ENCODE assay signal across 8 cellular contexts in genomic region chr9:133708770-133709611, GRCh38. TPM values are rescaled to one million over a fixed set of nuclear protein-coding genes. Genes with fewer than 3 reads are reported as not detected.
DNase-seq lines count a peak whose midpoint lies in the region; ATAC-seq and TF ChIP-seq lines count a peak whose summit lies in the region.

No MANE protein-coding gene starts in this region.

- no peak overlapping the region for H3K27ac Mint-ChIP-seq in activated T-helper 1 cell treated with anti-CD3 and anti-CD28 coated beads, Interleukin-12 subunit alpha, Interleukin-12 subunit beta, Interleukin-2, Interleukin-4 antibody, amounts not matched to agents 30 ng/mL and 10 ng/mL and 1 ng/mL, durations not matched to agents 14 hours and 24 hours and 36 hours
- H3K27ac Mint-ChIP-seq in activated B cell treated with CpG ODN at 0.5 μM for 24 hours = no peak overlapping the region
- no peak overlapping the region for H3K27ac Mint-ChIP-seq in stimulated activated naive B cell treated with anti-CD40 and anti-IgM and Interleukin-4, amounts not matched to agents 10 μg/mL and 1 μg/mL and 100 μg/mL, for 72 hours

- CTCF ChIA-PET in activated B cell treated with CpG ODN at 0.5 μM for 24 hours (lab: Charles Lee) = no interaction called here

- H3K4me1 Mint-ChIP-seq in activated T-helper 1 cell treated with anti-CD3 and anti-CD28 coated beads, Interleukin-12 subunit alpha, Interleukin-12 subunit beta, Interleukin-2, Interleukin-4 antibody, amounts not matched to agents 30 ng/mL and 10 ng/mL and 1 ng/mL, durations not matched to agents 14 hours and 24 hours and 36 hours (ENCODE audit: low read depth) = peaks cover 5% of the 10 kb centered on the region
- H3K4me1 Mint-ChIP-seq in activated B cell treated with CpG ODN at 0.5 μM for 24 hours = peaks cover 31% of the 10 kb centered on the region
- peaks cover 17 to 23% of the 10 kb centered on the region in 2 donors for H3K4me1 Mint-ChIP-seq in stimulated activated naive B cell treated with anti-CD40 and anti-IgM and Interleukin-4, amounts not matched to agents 10 μg/mL and 1 μg/mL and 100 μg/mL, for 72 hours

- no peak for TF ChIP-seq CTCF in activated B cell treated with CpG ODN at 0.5 μM for 24 hours (IDR thresholded peaks at IDR 0.05)

- no peaks in the 10 kb centered on the region for H3K9me3 Mint-ChIP-seq in activated T-helper 1 cell treated with anti-CD3 and anti-CD28 coated beads, Interleukin-12 subunit alpha, Interleukin-12 subunit beta, Interleukin-2, Interleukin-4 antibody, amounts not matched to agents 30 ng/mL and 10 ng/mL and 1 ng/mL, durations not matched to agents 14 hours and 24 hours and 36 hours
- no peaks in the 10 kb centered on the region for H3K9me3 Mint-ChIP-seq in activated B cell treated with CpG ODN at 0.5 μM for 24 hours
- no peaks in the 10 kb centered on the region for H3K9me3 Mint-ChIP-seq in stimulated activated naive B cell treated with anti-CD40 and anti-IgM and Interleukin-4, amounts not matched to agents 10 μg/mL and 1 μg/mL and 100 μg/mL, for 72 hours

- H3K36me3 Mint-ChIP-seq in activated T-helper 1 cell treated with anti-CD3 and anti-CD28 coated beads, Interleukin-12 subunit alpha, Interleukin-12 subunit beta, Interleukin-2, Interleukin-4 antibody, amounts not matched to agents 30 ng/mL and 10 ng/mL and 1 ng/mL, durations not matched to agents 14 hours and 24 hours and 36 hours (ENCODE audit: low read depth) = no peaks in the 10 kb centered on the region
- H3K36me3 Mint-ChIP-seq in activated B cell treated with CpG ODN at 0.5 μM for 24 hours (ENCODE audit: low read depth) = no peaks in the 10 kb centered on the region
- H3K36me3 Mint-ChIP-seq in stimulated activated naive B cell treated with anti-CD40 and anti-IgM and Interleukin-4, amounts not matched to agents 10 μg/mL and 1 μg/mL and 100 μg/mL, for 72 hours = no peaks in the 10 kb centered on the region

- intact Hi-C loops in activated T-helper 1 cell treated with anti-CD3 and anti-CD28 coated beads, Interleukin-12 subunit alpha, Interleukin-12 subunit beta, Interleukin-2, Interleukin-4 antibody, amounts not matched to agents 30 ng/mL and 10 ng/mL and 1 ng/mL, durations not matched to agents 14 hours and 24 hours and 36 hours (cut with micrococcal nuclease) = no loop called here
- intact Hi-C loops in activated B cell treated with CpG ODN at 0.5 μM for 24 hours (cut with micrococcal nuclease) (loop anchor here (2.0 kb wide), 1 partner anchor 26 kb away; no protein-coding TSS in a partner anchor), left ventricle myocardium superior (cut with micrococcal nuclease) (no loop called here)

- peak; percentile 94 for ATAC-seq in activated B cell treated with CpG ODN at 0.5 μM for 24 hours (ENCODE audit: low read depth)
- ATAC-seq in left ventricle myocardium superior = no peak
- ATAC-seq in stimulated activated naive B cell treated with anti-CD40 and anti-IgM and Interleukin-4, amounts not matched to agents 10 μg/mL and 1 μg/mL and 100 μg/mL, for 72 hours (replicated peaks) = peak; percentile 45 to 65

- DNase-seq in activated T-helper 1 cell treated with Interleukin-2 at 50 U/mL for 16 hours (ENCODE audit: low read depth) (peak; percentile 48), activated B cell treated with CpG ODN at 0.5 μM for 24 hours (peak; percentile 31), left ventricle myocardium superior (peak; percentile 22), NCI-H2081 treated with DMSO at 0.1 percent for 48 hours (lab: John Stamatoyannopoulos, UW) (no peak), HUDEP-2 (lab: John Stamatoyannopoulos, UW; ENCODE audit: unreplicated experiment in 76 of 76) (no peak), SIG-M5 (lab: John Stamatoyannopoulos, UW) (no peak)
- no peak for DNase-seq in activated T-helper 1 cell treated with anti-CD3 and anti-CD28 coated beads, Interleukin-12 subunit alpha, Interleukin-12 subunit beta, Interleukin-2, Interleukin-4 antibody, amounts not matched to agents 30 ng/mL and 10 ng/mL and 1 ng/mL, durations not matched to agents 14 hours and 24 hours and 36 hours (ENCODE audit: low spot score)
- DNase-seq in stimulated activated naive B cell treated with anti-CD40 and anti-IgM and Interleukin-4, amounts not matched to agents 10 μg/mL and 1 μg/mL and 100 μg/mL, for 72 hours = no peak

- POLR2A ChIA-PET in activated B cell treated with CpG ODN at 0.5 μM for 24 hours (lab: Charles Lee) = no interaction called here

- H3K4me3 Mint-ChIP-seq in activated T-helper 1 cell treated with anti-CD3 and anti-CD28 coated beads, Interleukin-12 subunit alpha, Interleukin-12 subunit beta, Interleukin-2, Interleukin-4 antibody, amounts not matched to agents 30 ng/mL and 10 ng/mL and 1 ng/mL, durations not matched to agents 14 hours and 24 hours and 36 hours = no peak overlapping the region
- peak overlapping the region; percentile 13 for H3K4me3 Mint-ChIP-seq in activated B cell treated with CpG ODN at 0.5 μM for 24 hours
- no peak overlapping the region for H3K4me3 Mint-ChIP-seq in stimulated activated naive B cell treated with anti-CD40 and anti-IgM and Interleukin-4, amounts not matched to agents 10 μg/mL and 1 μg/mL and 100 μg/mL, for 72 hours

- H3K27me3 Mint-ChIP-seq in activated T-helper 1 cell treated with anti-CD3 and anti-CD28 coated beads, Interleukin-12 subunit alpha, Interleukin-12 subunit beta, Interleukin-2, Interleukin-4 antibody, amounts not matched to agents 30 ng/mL and 10 ng/mL and 1 ng/mL, durations not matched to agents 14 hours and 24 hours and 36 hours (ENCODE audit: insufficient read depth) = peaks cover 5% of the 10 kb centered on the region
- H3K27me3 Mint-ChIP-seq in activated B cell treated with CpG ODN at 0.5 μM for 24 hours = peaks cover 5% of the 10 kb centered on the region
- peaks cover 17 to 20% of the 10 kb centered on the region in 2 donors for H3K27me3 Mint-ChIP-seq in stimulated activated naive B cell treated with anti-CD40 and anti-IgM and Interleukin-4, amounts not matched to agents 10 μg/mL and 1 μg/mL and 100 μg/mL, for 72 hours

RNA-seq across cellular contexts. Expression of gene SARDH, which starts 29.2 kb away (rescaled TPM):
- 0.51 and 0.60 TPM in 2 replicates for total RNA-seq in activated T-helper 1 cell treated with anti-CD3 and anti-CD28 coated beads, Interleukin-12 subunit alpha, Interleukin-12 subunit beta, Interleukin-2, Interleukin-4 antibody, amounts not matched to agents 30 ng/mL and 10 ng/mL and 1 ng/mL, durations not matched to agents 14 hours and 24 hours and 36 hours
- total RNA-seq in activated B cell treated with CpG ODN at 0.5 μM for 24 hours (not detected in 2 replicates), left ventricle myocardium superior (0.64 TPM)

Comparison
In these comparisons a context has a peak if more than half of its experiments do, and no peak if none do; other contexts are left out.
1. DNase-seq: peak in activated T-helper 1 cell treated with Interleukin-2 at 50 U/mL for 16 hours (single experiment), activated B cell treated with CpG ODN at 0.5 μM for 24 hours (single experiment) and left ventricle myocardium superior (single experiment); none in activated T-helper 1 cell treated with anti-CD3 and anti-CD28 coated beads, Interleukin-12 subunit alpha, Interleukin-12 subunit beta, Interleukin-2, Interleukin-4 antibody, amounts not matched to agents 30 ng/mL and 10 ng/mL and 1 ng/mL, durations not matched to agents 14 hours and 24 hours and 36 hours (single experiment), stimulated activated naive B cell treated with anti-CD40 and anti-IgM and Interleukin-4, amounts not matched to agents 10 μg/mL and 1 μg/mL and 100 μg/mL, for 72 hours (single experiment), NCI-H2081 treated with DMSO at 0.1 percent for 48 hours (single experiment), HUDEP-2 (0 of 76) and SIG-M5 (single experiment).